Comparison of ENCODE assay signal across 9 cellular contexts in the genomic region with DNA sequence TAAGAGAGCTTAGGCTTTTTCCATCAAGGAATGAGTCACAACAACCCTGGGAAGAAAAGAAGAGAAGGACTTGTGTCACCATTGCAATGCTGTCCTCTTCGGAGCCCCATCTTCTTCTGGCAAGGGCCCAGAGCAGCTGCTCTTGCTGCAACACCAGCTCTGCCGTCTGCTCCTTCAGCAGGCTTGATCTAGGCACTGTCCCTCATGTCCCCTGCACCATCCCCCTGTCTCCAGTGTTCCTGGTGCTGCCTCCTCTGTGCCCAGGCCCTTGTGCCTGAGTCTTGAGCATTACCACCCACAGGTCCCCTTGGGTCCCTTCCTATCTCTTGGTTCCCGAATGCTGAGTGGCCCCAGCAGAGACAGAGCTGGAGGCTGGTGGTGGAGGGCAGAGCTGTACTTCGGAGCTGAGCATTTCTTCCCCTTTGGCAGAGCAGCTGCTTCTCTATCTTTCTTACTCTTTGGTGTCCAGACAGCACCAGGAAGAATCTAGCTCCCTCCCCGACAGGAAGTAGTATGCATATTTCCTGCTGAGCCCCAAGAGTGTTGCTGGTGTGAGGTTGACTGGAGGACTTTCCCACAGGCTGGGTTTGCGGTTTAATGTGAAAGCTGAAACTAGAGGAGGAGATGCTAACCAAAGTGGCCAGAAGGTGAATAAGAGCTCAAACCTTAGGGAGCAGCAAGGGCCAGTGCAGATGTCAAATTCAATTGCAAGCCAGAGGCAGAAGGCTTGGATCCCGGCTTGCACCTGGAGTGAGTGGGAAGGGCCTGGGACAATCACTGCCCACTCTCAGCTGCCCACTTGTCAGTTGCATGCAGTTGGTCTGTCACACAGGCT. TPM values are rescaled to one million over a fixed set of nuclear protein-coding genes. Genes with fewer than 3 reads are reported as not detected.
DNase-seq lines count a peak whose midpoint lies in the region; ATAC-seq and TF ChIP-seq lines count a peak whose summit lies in the region.
"Had no signal": no experiment of that assay in that cellular context is flagged by ENCODE, and none has a peak within 500 bp of the region (broad histone marks: within the 10 kb centered on the region; RNA-seq: fewer than 3 reads in every experiment).

No MANE protein-coding gene starts in this region.

- H3K36me3 Mint-ChIP-seq in activated CD4-positive, alpha-beta memory T cell treated with anti-CD3 and anti-CD28 coated beads for 36 hours: no peaks in the 10 kb centered on the region
- no peaks in the 10 kb centered on the region for H3K36me3 Mint-ChIP-seq in progenitor cell of endocrine pancreas (ENCODE audit: insufficient read depth)

- POLR2A ChIA-PET in activated CD4-positive, alpha-beta memory T cell treated with anti-CD3 and anti-CD28 coated beads for 36 hours (lab: Charles Lee): interaction anchor here (0.8 to 2.2 kb wide), 6 partner anchors 11 to 158 kb away, joined by 4 to 27 read pairs (median 14); a partner anchor contains a TSS

- peak in 2 of 4 donors; percentile 35 to 50 for ATAC-seq in psoas muscle
- ATAC-seq: body of pancreas had no signal

- H3K36me3 ChIP-seq in Loucy (ENCODE audit: insufficient read depth, low read length) (no peaks in the 10 kb centered on the region), esophagus squamous epithelium (no peaks in the 10 kb centered on the region), psoas muscle (ENCODE audit: insufficient read depth in 1 of 2, low read depth in 1 of 2) (no peaks in the 10 kb centered on the region)

- peak overlapping the region; percentile 84 for H3K27ac Mint-ChIP-seq in activated CD4-positive, alpha-beta memory T cell treated with anti-CD3 and anti-CD28 coated beads for 36 hours
- H3K27ac Mint-ChIP-seq in progenitor cell of endocrine pancreas: no peak overlapping the region

- H2AFZ ChIP-seq in Loucy (ENCODE audit: low read length): no peak overlapping the region

- H3K9me3 Mint-ChIP-seq in activated CD4-positive, alpha-beta memory T cell treated with anti-CD3 and anti-CD28 coated beads for 36 hours: no peaks in the 10 kb centered on the region
- H3K9me3 Mint-ChIP-seq in progenitor cell of endocrine pancreas (ENCODE audit: low read depth): no peaks in the 10 kb centered on the region

- H3K4me3 Mint-ChIP-seq in activated CD4-positive, alpha-beta memory T cell treated with anti-CD3 and anti-CD28 coated beads for 36 hours: peak overlapping the region; percentile 68
- no peak overlapping the region for H3K4me3 Mint-ChIP-seq in progenitor cell of endocrine pancreas (ENCODE audit: low read depth)

- H4K20me1 ChIP-seq in Loucy (ENCODE audit: insufficient read depth, low read length, poor library complexity, severe bottlenecking): no peaks in the 10 kb centered on the region

- intact Hi-C loops in activated CD4-positive, alpha-beta memory T cell treated with anti-CD3 and anti-CD28 coated beads for 36 hours (cut with micrococcal nuclease): loop anchor here (1.0 to 2.0 kb wide), 4 partner anchors 12 to 141 kb away; no protein-coding TSS in a partner anchor
- intact Hi-C loops in esophagus squamous epithelium (cut with DNase I) (no loop called here), psoas muscle (cut with DNase I) (no loop called here)

- H3K27ac ChIP-seq in esophagus squamous epithelium (peak overlapping the region; percentile 43 to 76 (median 66)), psoas muscle (no peak overlapping the region)

- H3K4me1 ChIP-seq in Loucy (ENCODE audit: insufficient read depth, low read length, poor library complexity, severe bottlenecking) (peaks cover 27% of the 10 kb centered on the region), esophagus squamous epithelium (peaks cover 7 to 21% (median 8%) of the 10 kb centered on the region in 3 donors), psoas muscle (no peaks in the 10 kb centered on the region)

- DNase-seq in GM13976 (ENCODE audit: low spot score): peak; percentile 73
- peak; percentile 7 for DNase-seq in GOT3 (lab: John Stamatoyannopoulos, UW)
- DNase-seq in activated CD4-positive, alpha-beta memory T cell treated with anti-CD3 and anti-CD28 coated beads for 36 hours: peak; percentile 87
- DNase-seq in esophagus squamous epithelium (lab: John Stamatoyannopoulos, UW): no peak
- peak; percentile 44 to 74 for DNase-seq in psoas muscle
- DNase-seq in NCI-H1105 treated with DMSO at 0.1 percent for 48 hours (lab: John Stamatoyannopoulos, UW): no peak
- no peak for DNase-seq in progenitor cell of endocrine pancreas (ENCODE audit: low spot score, unreplicated experiment)

- in situ Hi-C loops in GM13976 (cut with MboI; ENCODE audit: low sequenced_read_pairs, unreplicated experiment): loop anchor here (10.0 kb wide), 1 partner anchor 76 kb away; no protein-coding TSS in a partner anchor

- no peak for TF ChIP-seq POLR2A in esophagus squamous epithelium (IDR thresholded peaks at IDR 0.05)

- H3K27me3 Mint-ChIP-seq in activated CD4-positive, alpha-beta memory T cell treated with anti-CD3 and anti-CD28 coated beads for 36 hours: no peaks in the 10 kb centered on the region
- no peaks in the 10 kb centered on the region for H3K27me3 Mint-ChIP-seq in progenitor cell of endocrine pancreas

- H3K27me3 ChIP-seq in Loucy (ENCODE audit: insufficient read depth, low read length, poor library complexity, severe bottlenecking): no peaks in the 10 kb centered on the region
- H3K27me3 ChIP-seq in esophagus squamous epithelium: no peaks in the 10 kb centered on the region
- H3K27me3 ChIP-seq in psoas muscle (ENCODE audit: insufficient read depth in 3 of 3, low read length in 2 of 3): no peaks in the 10 kb centered on the region
- H3K27me3 ChIP-seq: body of pancreas had no signal

- H3K9ac ChIP-seq in Loucy (ENCODE audit: low read depth, low read length, poor library complexity, severe bottlenecking): peak overlapping the region; percentile 76

- H3K4me1 Mint-ChIP-seq in activated CD4-positive, alpha-beta memory T cell treated with anti-CD3 and anti-CD28 coated beads for 36 hours (ENCODE audit: low read depth): peaks cover 24% of the 10 kb centered on the region
- peaks cover 10% of the 10 kb centered on the region for H3K4me1 Mint-ChIP-seq in progenitor cell of endocrine pancreas (ENCODE audit: low read depth)

- H3K4me3 ChIP-seq in Loucy (ENCODE audit: low read length, poor library complexity, severe bottlenecking) (peak overlapping the region; percentile 74), esophagus squamous epithelium (peak overlapping the region in 1 of 4 donors; percentile 10), psoas muscle (no peak overlapping the region)
- H3K4me3 ChIP-seq: body of pancreas had no signal

- no peaks in the 10 kb centered on the region for H3K9me3 ChIP-seq in Loucy (ENCODE audit: insufficient read depth, low read depth, low read length)
- no peaks in the 10 kb centered on the region for H3K9me3 ChIP-seq in esophagus squamous epithelium
- no peaks in the 10 kb centered on the region for H3K9me3 ChIP-seq in psoas muscle
- H3K9me3 ChIP-seq: body of pancreas had no signal

- H3F3A ChIP-seq in Loucy (ENCODE audit: low read depth): no peaks in the 10 kb centered on the region

- no peak for TF ChIP-seq CTCF in GM13976 (IDR thresholded peaks at IDR 0.05; ENCODE audit: borderline replicate concordance, control extremely low read depth, extremely low read depth, insufficient read depth, missing control alignments)
- TF ChIP-seq CTCF in Loucy (conservative IDR thresholded peaks at IDR 0.05; ENCODE audit: low read length): no peak
- no peak for TF ChIP-seq CTCF in esophagus squamous epithelium (IDR thresholded peaks at IDR 0.05)
- TF ChIP-seq CTCF in psoas muscle (IDR thresholded peaks at IDR 0.05): no peak
- no peak for TF ChIP-seq CTCF in progenitor cell of endocrine pancreas (IDR thresholded peaks at IDR 0.05; ENCODE audit: unreplicated experiment)

- WGBS in esophagus squamous epithelium, 2 donors: 40 to 54% methylated on average over 5 to 6 of the region's 7 CpGs
- WGBS in psoas muscle, 3 donors: 23 to 44% (median 25%) methylated on average over 7 of the region's 7 CpGs

- CTCF ChIA-PET in activated CD4-positive, alpha-beta memory T cell treated with anti-CD3 and anti-CD28 coated beads for 36 hours (lab: Charles Lee): interaction anchor here (0.6 to 3.9 kb wide), 10 partner anchors 9 to 438 kb away, joined by 3 to 63 read pairs (median 6); a partner anchor contains a TSS

- H3K9me2 ChIP-seq in Loucy (replicated peaks; ENCODE audit: low read depth, low read length): no peaks in the 10 kb centered on the region

- H3K79me2 ChIP-seq in Loucy (ENCODE audit: insufficient read depth, low read length): no peaks in the 10 kb centered on the region

- peak overlapping the region; percentile 87 for H3K4me2 ChIP-seq in Loucy (ENCODE audit: low read depth, low read length, poor library complexity, severe bottlenecking)

RNA-seq across cellular contexts. Expression of a gene that starts 27.8 kb away (rescaled TPM):
- 10 to 100 TPM; 47.8 to 52.4 TPM for total RNA-seq in activated CD4-positive, alpha-beta memory T cell treated with anti-CD3 and anti-CD28 coated beads for 36 hours
- total RNA-seq in esophagus squamous epithelium (10 to 100 TPM; 20.1 to 38.7 (median 36.5) TPM), psoas muscle (10 to 100 TPM in 3 of 4 donors, 1 to 10 TPM in 1; 4.8 to 58.6 (median 20.4) TPM), progenitor cell of endocrine pancreas (154 and 179 TPM in 2 replicates)
- 1 to 10 TPM; 4.2 to 8.2 (median 5.3) TPM for polyA plus RNA-seq in psoas muscle

Comparison
In these comparisons a context has a peak if more than half of its experiments do, and no peak if none do; other contexts are left out.
1. DNase-seq: peak in GM13976 (single experiment), GOT3 (single experiment), activated CD4-positive, alpha-beta memory T cell treated with anti-CD3 and anti-CD28 coated beads for 36 hours (single experiment) and psoas muscle (2 of 2); none in esophagus squamous epithelium (single experiment), NCI-H1105 treated with DMSO at 0.1 percent for 48 hours (single experiment) and progenitor cell of endocrine pancreas (single experiment).